ENCODE assay signal across 18 cellular contexts in the genomic region with DNA sequence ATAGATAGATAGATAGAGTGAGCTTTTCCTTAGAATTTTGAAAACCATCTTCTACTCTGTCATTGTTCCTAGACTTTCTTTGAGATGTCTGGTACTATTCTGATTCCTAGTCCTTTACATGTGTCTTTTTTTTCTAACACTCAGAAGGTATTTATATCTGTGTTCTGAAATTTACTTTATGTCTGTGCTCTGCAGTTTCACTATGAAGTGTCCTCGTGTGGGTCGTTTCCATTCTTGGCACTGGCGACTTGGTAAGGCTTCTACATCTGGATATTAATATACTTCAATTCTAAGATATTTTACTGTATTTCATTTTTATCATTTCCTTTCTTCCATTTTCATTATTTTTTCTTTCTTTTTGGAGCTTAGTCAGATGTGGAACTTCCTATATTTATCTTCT.
DNase-seq lines count a peak whose midpoint lies in the region; ATAC-seq and TF ChIP-seq lines count a peak whose summit lies in the region.
"Had no signal": no experiment of that assay in that cellular context is flagged by ENCODE, and none has a peak within 500 bp of the region (broad histone marks: within the 10 kb centered on the region; RNA-seq: fewer than 3 reads in every experiment).

No MANE protein-coding gene starts in this region.

- H3K9me2 ChIP-seq in GM23338 (ENCODE audit: insufficient read depth) = no peaks in the 10 kb centered on the region

- H3K79me2 ChIP-seq in GM23338 (replicated peaks; ENCODE audit: insufficient read depth) = no peaks in the 10 kb centered on the region

- DNase-seq in GM12864 (ENCODE audit: low read depth) (peak; percentile 22), type B pancreatic cell (ENCODE audit: extremely low spot score, unreplicated experiment) (no peak), GM23338 (ENCODE audit: low spot score) (no peak)
- no peak for DNase-seq in stimulated activated CD4-positive, alpha-beta T cell treated with anti-CD3 and anti-CD28 coated beads, Interleukin-4, amount 100 ng/mL, for 1 hour
- no peak for DNase-seq in activated CD4-positive, alpha-beta memory T cell treated with anti-CD3 and anti-CD28 coated beads for 36 hours
- DNase-seq: activated effector memory CD4-positive, alpha-beta T cell treated with anti-CD3 and anti-CD28 coated beads, Interleukin-2, amount 50 U/mL, for 16 hours; cortex of kidney; heart left ventricle; mucosa of descending colon; NCI-H1105 treated with DMSO at 0.1 percent for 48 hours; NCI-H2227 treated with DMSO at 0.1 percent for 48 hours; ovary had no signal

- H3K4me3 ChIP-seq in GM12864 (ENCODE audit: low read depth, low read length) (no peak overlapping the region), GM23338 (no peak overlapping the region)
- H3K4me3 ChIP-seq: ascending aorta, heart left ventricle, mucosa of descending colon, ovary had no signal

- H3K9me3 Mint-ChIP-seq in type B pancreatic cell (no peaks in the 10 kb centered on the region), GM23338 (no peaks in the 10 kb centered on the region)
- H3K9me3 Mint-ChIP-seq in activated CD4-positive, alpha-beta memory T cell treated with anti-CD3 and anti-CD28 coated beads for 36 hours = no peaks in the 10 kb centered on the region

- H3K4me2 ChIP-seq in GM23338 = no peak overlapping the region

- H3K4me3 Mint-ChIP-seq in type B pancreatic cell (no peak overlapping the region), GM23338 (no peak overlapping the region)
- H3K4me3 Mint-ChIP-seq in activated CD4-positive, alpha-beta memory T cell treated with anti-CD3 and anti-CD28 coated beads for 36 hours = no peak overlapping the region

- H3F3A ChIP-seq in GM23338 (replicated peaks; ENCODE audit: low read depth) = no peaks in the 10 kb centered on the region

- no peak for TF ChIP-seq CTCF in GM12864 (IDR thresholded peaks at IDR 0.05; ENCODE audit: low read depth, low read length, missing control alignments)
- TF ChIP-seq CTCF in type B pancreatic cell (conservative IDR thresholded peaks at IDR 0.05) = no peak
- TF ChIP-seq CTCF in GM23338 (conservative IDR thresholded peaks at IDR 0.05; ENCODE audit: low read depth in 2 of 2) = no peak

- H3K27me3 ChIP-seq in GM23338 (ENCODE audit: insufficient read depth) = no peaks in the 10 kb centered on the region
- H3K27me3 ChIP-seq: ascending aorta, heart left ventricle, ovary had no signal

- intact Hi-C loops in activated CD4-positive, alpha-beta memory T cell treated with anti-CD3 and anti-CD28 coated beads for 36 hours (cut with micrococcal nuclease) = no loop called here

- CTCF ChIA-PET in activated CD4-positive, alpha-beta memory T cell treated with anti-CD3 and anti-CD28 coated beads for 36 hours (lab: Charles Lee) = no interaction called here

- POLR2A ChIA-PET in activated CD4-positive, alpha-beta memory T cell treated with anti-CD3 and anti-CD28 coated beads for 36 hours (lab: Charles Lee) = no interaction called here

- H4K20me1 ChIP-seq in GM23338 (replicated peaks; ENCODE audit: insufficient read depth) = no peaks in the 10 kb centered on the region

- H3K36me3 ChIP-seq in GM23338 (ENCODE audit: insufficient read depth) = no peaks in the 10 kb centered on the region
- H3K36me3 ChIP-seq: ascending aorta, heart left ventricle, ovary had no signal

- ATAC-seq in GM19043 (IDR thresholded peaks at IDR 0.05; ENCODE audit: low read depth, unreplicated experiment) (peak; percentile 43), HG02571 (IDR thresholded peaks at IDR 0.05; ENCODE audit: unreplicated experiment) (peak; percentile 61), HG03159 (IDR thresholded peaks at IDR 0.05; ENCODE audit: unreplicated experiment) (peak; percentile 60), GM23338 (no peak)
- ATAC-seq: esophagus mucosa, heart left ventricle, HepG2, mucosa of descending colon had no signal

- H3K27ac ChIP-seq in GM23338 (ENCODE audit: low read depth) = no peak overlapping the region
- H3K27ac ChIP-seq: ascending aorta, heart left ventricle, ovary had no signal

- no peak overlapping the region for H2AFZ ChIP-seq in GM23338

- H3K36me3 Mint-ChIP-seq in type B pancreatic cell (no peaks in the 10 kb centered on the region), GM23338 (ENCODE audit: low read depth) (no peaks in the 10 kb centered on the region)
- H3K36me3 Mint-ChIP-seq in activated CD4-positive, alpha-beta memory T cell treated with anti-CD3 and anti-CD28 coated beads for 36 hours = no peaks in the 10 kb centered on the region

- H3K27ac Mint-ChIP-seq in type B pancreatic cell (no peak overlapping the region), GM23338 (no peak overlapping the region)
- H3K27ac Mint-ChIP-seq in activated CD4-positive, alpha-beta memory T cell treated with anti-CD3 and anti-CD28 coated beads for 36 hours = no peak overlapping the region

- H3K4me1 ChIP-seq in GM23338 (ENCODE audit: insufficient read depth) = no peaks in the 10 kb centered on the region
- H3K4me1 ChIP-seq: ascending aorta, heart left ventricle had no signal

- H3K27me3 Mint-ChIP-seq in type B pancreatic cell (peaks cover 5% of the 10 kb centered on the region), GM23338 (ENCODE audit: insufficient read depth, low read depth, poor library complexity) (no peaks in the 10 kb centered on the region)
- H3K27me3 Mint-ChIP-seq in activated CD4-positive, alpha-beta memory T cell treated with anti-CD3 and anti-CD28 coated beads for 36 hours = peaks cover 24% of the 10 kb centered on the region

- no peaks in the 10 kb centered on the region for H3K4me1 Mint-ChIP-seq in type B pancreatic cell (ENCODE audit: unreplicated experiment)
- H3K4me1 Mint-ChIP-seq in GM23338 = no peaks in the 10 kb centered on the region
- H3K4me1 Mint-ChIP-seq in activated CD4-positive, alpha-beta memory T cell treated with anti-CD3 and anti-CD28 coated beads for 36 hours (ENCODE audit: low read depth) = no peaks in the 10 kb centered on the region

TF ChIP-seq in GM23338, 12 proteins besides CTCF, POLR2A, EP300 and RAD21 (continues in another document):
- TF ChIP-seq EZH2 (IDR thresholded peaks at IDR 0.05; ENCODE audit: low read depth, unreplicated experiment) (no peak), ZNF114 (CRISPR knock-in tag; IDR thresholded peaks at IDR 0.05) (no peak), ZNF331 (CRISPR knock-in tag; IDR thresholded peaks at IDR 0.05; ENCODE audit: low read depth) (no peak), STAT1 (IDR thresholded peaks at IDR 0.05; ENCODE audit: unreplicated experiment) (no peak), NANOG (IDR thresholded peaks at IDR 0.05; ENCODE audit: borderline replicate concordance) (no peak), EZH2phosphoT487 (IDR thresholded peaks at IDR 0.05; ENCODE audit: unreplicated experiment) (no peak), POLR2AphosphoS5 (IDR thresholded peaks at IDR 0.05; ENCODE audit: low read depth) (no peak), JUNB (IDR thresholded peaks at IDR 0.05; ENCODE audit: unreplicated experiment) (no peak), CREB1 (CRISPR knock-in tag; IDR thresholded peaks at IDR 0.05; ENCODE audit: low read depth) (no peak)
- TF ChIP-seq, protein P1, sequence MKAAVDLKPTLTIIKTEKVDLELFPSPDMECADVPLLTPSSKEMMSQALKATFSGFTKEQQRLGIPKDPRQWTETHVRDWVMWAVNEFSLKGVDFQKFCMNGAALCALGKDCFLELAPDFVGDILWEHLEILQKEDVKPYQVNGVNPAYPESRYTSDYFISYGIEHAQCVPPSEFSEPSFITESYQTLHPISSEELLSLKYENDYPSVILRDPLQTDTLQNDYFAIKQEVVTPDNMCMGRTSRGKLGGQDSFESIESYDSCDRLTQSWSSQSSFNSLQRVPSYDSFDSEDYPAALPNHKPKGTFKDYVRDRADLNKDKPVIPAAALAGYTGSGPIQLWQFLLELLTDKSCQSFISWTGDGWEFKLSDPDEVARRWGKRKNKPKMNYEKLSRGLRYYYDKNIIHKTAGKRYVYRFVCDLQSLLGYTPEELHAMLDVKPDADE (IDR thresholded peaks at IDR 0.05) = no peak
